In genomic region chr6:167836722-167837121, GRCh38 we compare ENCODE assay signal across 1 cellular context.
A peak's percentile ranks its signal among the peaks of the same experiment; 100 is the strongest.
TF ChIP-seq lines count a peak whose summit lies in the region.

No MANE protein-coding gene starts in this region.

TF ChIP-seq in A549, 52 proteins besides CTCF, POLR2A, EP300 and RAD21 (continued from another document):
- TF ChIP-seq REST (IDR thresholded peaks at IDR 0.05) (peak; percentile 74), RFX5 (IDR thresholded peaks at IDR 0.05) (no peak)
